ENCODE assay signal across 19 cellular contexts in genomic region chr6:30562470-30563425, GRCh38. TPM values are rescaled to one million over a fixed set of nuclear protein-coding genes. Genes with fewer than 3 reads are reported as not detected.
A peak's percentile ranks its signal among the peaks of the same experiment; 100 is the strongest.
DNase-seq lines count a peak whose midpoint lies in the region; ATAC-seq lines count a peak whose summit lies in the region.
"Had no signal": no experiment of that assay in that cellular context is flagged by ENCODE, and none has a peak within 500 bp of the region (broad histone marks: within the 10 kb centered on the region; RNA-seq: fewer than 3 reads in every experiment).

No MANE protein-coding gene starts in this region.

- no peak overlapping the region for H3K4me3 Mint-ChIP-seq in central memory CD8-positive, alpha-beta T cell
- H3K4me3 Mint-ChIP-seq in stimulated activated effector memory CD8-positive, alpha-beta T cell treated with anti-CD3 and anti-CD28 coated beads, Interleukin-12 subunit alpha, Interleukin-12 subunit beta, amount 100 ng/mL, for 72 hours = no peak overlapping the region
- H3K4me3 Mint-ChIP-seq: stimulated activated naive CD8-positive, alpha-beta T cell treated with anti-CD3 and anti-CD28 coated beads, Interleukin-15, amount 100 ng/mL, for 72 hours; type B pancreatic cell had no signal

- H3K27ac ChIP-seq in right cardiac atrium (ENCODE audit: low read length) = no peak overlapping the region
- H3K27ac ChIP-seq: dorsolateral prefrontal cortex, esophagus muscularis mucosa, gastroesophageal sphincter had no signal

- no peak overlapping the region for H3K4me3 ChIP-seq in right cardiac atrium (ENCODE audit: low read length)
- H3K4me3 ChIP-seq: dorsolateral prefrontal cortex, esophagus muscularis mucosa, gastroesophageal sphincter had no signal

- no peak for DNase-seq in Right ventricle myocardium inferior (ENCODE audit: missing footprints)
- DNase-seq in right cardiac atrium = no peak
- DNase-seq in central memory CD8-positive, alpha-beta T cell (ENCODE audit: low spot score in 2 of 2) = no peak
- no peak for DNase-seq in stimulated activated effector memory CD8-positive, alpha-beta T cell treated with anti-CD3 and anti-CD28 coated beads, Interleukin-12 subunit alpha, Interleukin-12 subunit beta, amount 100 ng/mL, for 72 hours (ENCODE audit: low spot score in 2 of 2)
- DNase-seq in NCI-H510A (lab: John Stamatoyannopoulos, UW) = no peak
- no peak for DNase-seq in NCI-H748 (lab: John Stamatoyannopoulos, UW; ENCODE audit: unreplicated experiment)
- DNase-seq: DMS79; dorsolateral prefrontal cortex; H7; kidney glomerular epithelial cell; mesenchymal stem cell; naive thymus-derived CD8-positive, alpha-beta T cell; NCI-H1417; NCI-H526; stimulated activated CD4-positive, alpha-beta T cell treated with anti-CD3 and anti-CD28 coated beads, Interleukin-2, amount 100 ng/mL, for 24 hours; stimulated activated naive CD8-positive, alpha-beta T cell treated with anti-CD3 and anti-CD28 coated beads, Interleukin-15, amount 100 ng/mL, for 72 hours had no signal

- H3K27ac Mint-ChIP-seq in central memory CD8-positive, alpha-beta T cell (ENCODE audit: low read depth) = peak overlapping the region; percentile 71
- peak overlapping the region; percentile 41 for H3K27ac Mint-ChIP-seq in stimulated activated effector memory CD8-positive, alpha-beta T cell treated with anti-CD3 and anti-CD28 coated beads, Interleukin-12 subunit alpha, Interleukin-12 subunit beta, amount 100 ng/mL, for 72 hours
- H3K27ac Mint-ChIP-seq: stimulated activated naive CD8-positive, alpha-beta T cell treated with anti-CD3 and anti-CD28 coated beads, Interleukin-15, amount 100 ng/mL, for 72 hours; type B pancreatic cell had no signal

- no peaks in the 10 kb centered on the region for H3K27me3 Mint-ChIP-seq in central memory CD8-positive, alpha-beta T cell
- H3K27me3 Mint-ChIP-seq: naive thymus-derived CD8-positive, alpha-beta T cell; stimulated activated naive CD8-positive, alpha-beta T cell treated with anti-CD3 and anti-CD28 coated beads, Interleukin-15, amount 100 ng/mL, for 72 hours; type B pancreatic cell had no signal

- H3K4me1 ChIP-seq in right cardiac atrium (ENCODE audit: control insufficient read depth, insufficient read depth, low read length) = no peaks in the 10 kb centered on the region

- no peaks in the 10 kb centered on the region for H3K27me3 ChIP-seq in right cardiac atrium (ENCODE audit: control insufficient read depth, insufficient read depth)
- H3K27me3 ChIP-seq: dorsolateral prefrontal cortex, esophagus muscularis mucosa, gastroesophageal sphincter had no signal

- H3K4me1 Mint-ChIP-seq in central memory CD8-positive, alpha-beta T cell = peaks cover 14% of the 10 kb centered on the region
- H3K4me1 Mint-ChIP-seq in stimulated activated effector memory CD8-positive, alpha-beta T cell treated with anti-CD3 and anti-CD28 coated beads, Interleukin-12 subunit alpha, Interleukin-12 subunit beta, amount 100 ng/mL, for 72 hours = peaks cover 25% of the 10 kb centered on the region

- intact Hi-C loops in Right ventricle myocardium inferior (cut with DNase I) = no loop called here
- intact Hi-C loops in right cardiac atrium (cut with DNase I) = no loop called here

- 90% methylated on average over 14 of the region's 14 CpGs for WGBS in right cardiac atrium

- no peaks in the 10 kb centered on the region for H3K9me3 ChIP-seq in right cardiac atrium (ENCODE audit: control insufficient read depth, low read length)
- H3K9me3 ChIP-seq: esophagus muscularis mucosa, gastroesophageal sphincter had no signal

- no peaks in the 10 kb centered on the region for H3K9me3 Mint-ChIP-seq in central memory CD8-positive, alpha-beta T cell
- no peaks in the 10 kb centered on the region for H3K9me3 Mint-ChIP-seq in stimulated activated effector memory CD8-positive, alpha-beta T cell treated with anti-CD3 and anti-CD28 coated beads, Interleukin-12 subunit alpha, Interleukin-12 subunit beta, amount 100 ng/mL, for 72 hours
- H3K9me3 Mint-ChIP-seq: naive thymus-derived CD8-positive, alpha-beta T cell; stimulated activated naive CD8-positive, alpha-beta T cell treated with anti-CD3 and anti-CD28 coated beads, Interleukin-15, amount 100 ng/mL, for 72 hours; type B pancreatic cell had no signal

- peaks cover 8% of the 10 kb centered on the region for H3K36me3 Mint-ChIP-seq in central memory CD8-positive, alpha-beta T cell (ENCODE audit: insufficient read depth)
- peaks cover 68% of the 10 kb centered on the region for H3K36me3 Mint-ChIP-seq in stimulated activated effector memory CD8-positive, alpha-beta T cell treated with anti-CD3 and anti-CD28 coated beads, Interleukin-12 subunit alpha, Interleukin-12 subunit beta, amount 100 ng/mL, for 72 hours

- ATAC-seq in Right ventricle myocardium inferior (peak; percentile 26), right cardiac atrium (no peak)
- no peak for ATAC-seq in central memory CD8-positive, alpha-beta T cell (replicated peaks; ENCODE audit: extremely low read depth, poor library complexity, severe bottlenecking)
- ATAC-seq in stimulated activated effector memory CD8-positive, alpha-beta T cell treated with anti-CD3 and anti-CD28 coated beads, Interleukin-12 subunit alpha, Interleukin-12 subunit beta, amount 100 ng/mL, for 72 hours = no peak
- ATAC-seq: gastroesophageal sphincter; naive thymus-derived CD8-positive, alpha-beta T cell; stimulated activated naive CD8-positive, alpha-beta T cell treated with anti-CD3 and anti-CD28 coated beads, Interleukin-15, amount 100 ng/mL, for 72 hours had no signal

RNA-seq across cellular contexts. Expression of gene PRR3, which starts 5.7 kb away (rescaled TPM):
- total RNA-seq in Right ventricle myocardium inferior (2.8 TPM), right cardiac atrium (1 to 10 TPM; 4.4 to 5.7 (median 4.9) TPM)
- 4.2 TPM for polyA plus RNA-seq in right cardiac atrium

RNA-seq across cellular contexts. Expression of gene GNL1, which starts 6.5 kb away (rescaled TPM):
- total RNA-seq in Right ventricle myocardium inferior (18.3 TPM), right cardiac atrium (10 to 100 TPM; 22.7 to 33.7 (median 24.8) TPM)
- 24.2 TPM for polyA plus RNA-seq in right cardiac atrium

RNA-seq across cellular contexts. Expression of gene ABCF1, which starts 8.5 kb away (rescaled TPM):
- total RNA-seq in Right ventricle myocardium inferior (39.5 TPM), right cardiac atrium (10 to 100 TPM; 36.7 to 40.7 (median 39.2) TPM)
- polyA plus RNA-seq in right cardiac atrium = 26.8 TPM

RNA-seq across cellular contexts. Expression of gene PPP1R10, which starts 54.3 kb away (rescaled TPM):
- total RNA-seq in Right ventricle myocardium inferior (33.5 TPM), right cardiac atrium (10 to 100 TPM; 36.5 to 46.6 (median 43.4) TPM)
- 16.0 TPM for polyA plus RNA-seq in right cardiac atrium

RNA-seq across cellular contexts. Expression of gene MRPS18B, which starts 54.9 kb away (rescaled TPM):
- total RNA-seq in Right ventricle myocardium inferior (129 TPM), right cardiac atrium (10 to 100 TPM; 60.2 to 77.5 (median 72.0) TPM)
- polyA plus RNA-seq in right cardiac atrium = 97.6 TPM
